ENCODE assay signal across 23 cellular contexts in genomic region chr2:191285252-191285651, GRCh38.
"Had no signal": no experiment of that assay in that cellular context is flagged by ENCODE, and none has a peak within 500 bp of the region (broad histone marks: within the 10 kb centered on the region; RNA-seq: fewer than 3 reads in every experiment).

No MANE protein-coding gene starts in this region.

- ATAC-seq: naive thymus-derived CD4-positive, alpha-beta T cell; natural killer cell; pancreas; psoas muscle; right cardiac atrium; right lobe of liver; stimulated activated effector memory CD8-positive, alpha-beta T cell treated with anti-CD3 and anti-CD28 coated beads, Interleukin-12 subunit alpha, Interleukin-12 subunit beta, amount 100 ng/mL, for 72 hours; stimulated activated naive B cell treated with anti-CD40 and anti-IgM and Interleukin-4, amounts not matched to agents 10 μg/mL and 1 μg/mL and 100 μg/mL, for 72 hours; upper lobe of right lung had no signal

- H3K4me3 Mint-ChIP-seq: naive thymus-derived CD4-positive, alpha-beta T cell; natural killer cell; nephron; stimulated activated effector memory CD8-positive, alpha-beta T cell treated with anti-CD3 and anti-CD28 coated beads, Interleukin-12 subunit alpha, Interleukin-12 subunit beta, amount 100 ng/mL, for 72 hours; stimulated activated naive B cell treated with anti-CD40 and anti-IgM and Interleukin-4, amounts not matched to agents 10 μg/mL and 1 μg/mL and 100 μg/mL, for 72 hours; stimulated activated naive CD8-positive, alpha-beta T cell treated with anti-CD3 and anti-CD28 coated beads, Interleukin-15, Interleukin-2, amounts not matched to agents 100 ng/mL and 50 ng/mL, for 24 hours; type B pancreatic cell had no signal

- H3K36me3 Mint-ChIP-seq: naive thymus-derived CD4-positive, alpha-beta T cell; natural killer cell; stimulated activated effector memory CD8-positive, alpha-beta T cell treated with anti-CD3 and anti-CD28 coated beads, Interleukin-12 subunit alpha, Interleukin-12 subunit beta, amount 100 ng/mL, for 72 hours had no signal

- H3K27me3 Mint-ChIP-seq: stimulated activated naive B cell treated with anti-CD40 and anti-IgM and Interleukin-4, amounts not matched to agents 10 μg/mL and 1 μg/mL and 100 μg/mL, for 72 hours; stimulated activated naive CD8-positive, alpha-beta T cell treated with anti-CD3 and anti-CD28 coated beads, Interleukin-15, Interleukin-2, amounts not matched to agents 100 ng/mL and 50 ng/mL, for 24 hours; type B pancreatic cell had no signal

- H3K4me1 Mint-ChIP-seq: natural killer cell; stimulated activated effector memory CD8-positive, alpha-beta T cell treated with anti-CD3 and anti-CD28 coated beads, Interleukin-12 subunit alpha, Interleukin-12 subunit beta, amount 100 ng/mL, for 72 hours had no signal

- DNase-seq: naive thymus-derived CD4-positive, alpha-beta T cell; natural killer cell; nucleus accumbens; pancreas; psoas muscle; right cardiac atrium; right lobe of liver; sigmoid colon; small intestine; stimulated activated CD4-positive, alpha-beta T cell treated with anti-CD3 and anti-CD28 coated beads, Interleukin-15, amount 100 ng/mL, for 24 hours; stimulated activated CD4-positive, alpha-beta T cell treated with anti-CD3 and anti-CD28 coated beads, Interleukin-2, amount 100 ng/mL, for 24 hours; stimulated activated CD4-positive, alpha-beta T cell treated with anti-CD3 and anti-CD28 coated beads, Interleukin-2, amount 100 ng/mL, for 48 hours; stimulated activated CD4-positive, alpha-beta T cell treated with anti-CD3 and anti-CD28 coated beads, Interleukin-4, amount 100 ng/mL, for 24 hours; stimulated activated naive B cell treated with anti-CD40 and anti-IgM and Interleukin-4, amounts not matched to agents 10 μg/mL and 1 μg/mL and 100 μg/mL, for 72 hours; stimulated activated naive CD4-positive, alpha-beta T cell treated with Interleukin-2 at 50 U/mL for 16 hours; stomach; thyroid gland; upper lobe of right lung; uterus had no signal

- H3K9me3 Mint-ChIP-seq: naive thymus-derived CD4-positive, alpha-beta T cell; natural killer cell; nephron; stimulated activated effector memory CD8-positive, alpha-beta T cell treated with anti-CD3 and anti-CD28 coated beads, Interleukin-12 subunit alpha, Interleukin-12 subunit beta, amount 100 ng/mL, for 72 hours; stimulated activated naive B cell treated with anti-CD40 and anti-IgM and Interleukin-4, amounts not matched to agents 10 μg/mL and 1 μg/mL and 100 μg/mL, for 72 hours; stimulated activated naive CD8-positive, alpha-beta T cell treated with anti-CD3 and anti-CD28 coated beads, Interleukin-15, Interleukin-2, amounts not matched to agents 100 ng/mL and 50 ng/mL, for 24 hours; type B pancreatic cell had no signal

- H3K27ac Mint-ChIP-seq: naive thymus-derived CD4-positive, alpha-beta T cell; natural killer cell; nephron; stimulated activated effector memory CD8-positive, alpha-beta T cell treated with anti-CD3 and anti-CD28 coated beads, Interleukin-12 subunit alpha, Interleukin-12 subunit beta, amount 100 ng/mL, for 72 hours; stimulated activated naive B cell treated with anti-CD40 and anti-IgM and Interleukin-4, amounts not matched to agents 10 μg/mL and 1 μg/mL and 100 μg/mL, for 72 hours; stimulated activated naive CD8-positive, alpha-beta T cell treated with anti-CD3 and anti-CD28 coated beads, Interleukin-15, Interleukin-2, amounts not matched to agents 100 ng/mL and 50 ng/mL, for 24 hours; type B pancreatic cell had no signal
